In genomic region chr1:144460686-144461085, GRCh38 we compare ENCODE assay signal across 8 cellular contexts. TPM values are rescaled to one million over a fixed set of nuclear protein-coding genes. Genes with fewer than 3 reads are reported as not detected.
A peak's percentile ranks its signal among the peaks of the same experiment; 100 is the strongest.
DNase-seq lines count a peak whose midpoint lies in the region; ATAC-seq, FAIRE-seq and TF ChIP-seq lines count a peak whose summit lies in the region.
"Not testable (repeated sequence)": the region's sequence is repeated elsewhere in the genome, so short reads cannot be mapped to it uniquely, and the experiment has no call there.

No MANE protein-coding gene starts in this region.

- H3K9me2 ChIP-seq in SU-DHL-6 (replicated peaks; ENCODE audit: insufficient read depth, low read length), result not testable (repeated sequence)

- not testable (repeated sequence) for TF ChIP-seq RAD21 in HepG2 (CRISPR knock-in tag; IDR thresholded peaks at IDR 0.05)

- not testable (repeated sequence) for H2AFZ ChIP-seq in SU-DHL-6 (ENCODE audit: low read depth, low read length, severe bottlenecking); HepG2 (ENCODE audit: low read length)

- ATAC-seq in GM18498 (IDR thresholded peaks at IDR 0.05; ENCODE audit: unreplicated experiment) (peak; percentile 44), HG03280 (IDR thresholded peaks at IDR 0.05; ENCODE audit: unreplicated experiment) (peak; percentile 30), HepG2 (peak; percentile 71)

- not testable (repeated sequence) for H3K36me3 Mint-ChIP-seq in activated naive CD4-positive, alpha-beta T cell treated with anti-CD3 and anti-CD28 coated beads, Interleukin-2, amount 50 U/mL, for 24 hours

- not testable (repeated sequence) for H3K4me1 Mint-ChIP-seq in activated naive CD4-positive, alpha-beta T cell treated with anti-CD3 and anti-CD28 coated beads, Interleukin-2, amount 50 U/mL, for 24 hours

- H3K27ac ChIP-seq in SU-DHL-6 (ENCODE audit: low read depth, low read length) (peak overlapping the region; percentile 56; the same call in 1 of the 2 replicates), epithelial cell of prostate (peak overlapping the region; percentile 65)
- H3K27ac ChIP-seq in HepG2 (ENCODE audit: extremely low read length, insufficient read depth, low read length); urinary bladder (ENCODE audit: low read depth): not testable (repeated sequence)

- intact Hi-C loops in HepG2 (cut with micrococcal nuclease; ENCODE audit: unreplicated experiment), result not testable (repeated sequence)

- not testable (repeated sequence) for BruUV-seq in HepG2 (replicated peaks; lab: Mats Ljungman, UMichigan)

- in situ Hi-C loops in HepG2 (cut with HindIII; ENCODE audit: extremely low pct_ligation_motif_present, low pct_unique_long_range_greater_than_20kb), result not testable (repeated sequence)

- H3K4me3 Mint-ChIP-seq in activated naive CD4-positive, alpha-beta T cell treated with anti-CD3 and anti-CD28 coated beads, Interleukin-2, amount 50 U/mL, for 24 hours, result peak overlapping the region; percentile 98

- not testable (repeated sequence) for H3K79me2 ChIP-seq in SU-DHL-6 (ENCODE audit: insufficient read depth, low read length); HepG2 (ENCODE audit: insufficient read depth, low read length)

- no CpG with 5 or more reads among the region's 15 CpGs for WGBS in HepG2 (ENCODE audit: low lambda C conversion rate)
- WGBS in urinary bladder, result 1% methylated on average over 7 of the region's 15 CpGs

- not testable (repeated sequence) for TF ChIP-seq EP300 in HepG2 (IDR thresholded peaks at IDR 0.05; ENCODE audit: low read depth in 2 of 2, low read length in 2 of 2); HepG2 (CRISPR knock-in tag; IDR thresholded peaks at IDR 0.05; ENCODE audit: borderline replicate concordance)

- H3K27me3 Mint-ChIP-seq in activated naive CD4-positive, alpha-beta T cell treated with anti-CD3 and anti-CD28 coated beads, Interleukin-2, amount 50 U/mL, for 24 hours, result not testable (repeated sequence)

- H3K27ac Mint-ChIP-seq in activated naive CD4-positive, alpha-beta T cell treated with anti-CD3 and anti-CD28 coated beads, Interleukin-2, amount 50 U/mL, for 24 hours, result not testable (repeated sequence)

- H3K4me2 ChIP-seq in SU-DHL-6 (ENCODE audit: low read depth, low read length, poor library complexity, severe bottlenecking), result peak overlapping the region; percentile 42
- peak overlapping the region; percentile 27; the same call in 1 of the 2 replicates for H3K4me2 ChIP-seq in HepG2 (ENCODE audit: low read depth, low read length)

- CTCF ChIA-PET in HepG2 (lab: Yijun Ruan, JAX; ENCODE audit: low intra/inter-chr PET ratio, low total read pairs), result not testable (repeated sequence)

- POLR2A ChIA-PET in HepG2 (lab: Yijun Ruan, JAX), result not testable (repeated sequence)

- not testable (repeated sequence) for H3K9me3 ChIP-seq in SU-DHL-6 (ENCODE audit: insufficient read depth, low read length); HepG2 (ENCODE audit: low read length)

- TF ChIP-seq CTCF in SU-DHL-6 (IDR thresholded peaks at IDR 0.05; ENCODE audit: insufficient read depth, low read length, poor library complexity, severe bottlenecking); HepG2 (CRISPR knock-in tag; IDR thresholded peaks at IDR 0.05); retinal pigment epithelial cell (conservative IDR thresholded peaks at IDR 0.05; ENCODE audit: low read depth, low read length): not testable (repeated sequence)

- peak; percentile 28 for FAIRE-seq in HepG2 (lab: Jason Lieb, UNC)

- not testable (repeated sequence) for H3K4me1 ChIP-seq in HepG2 (ENCODE audit: insufficient read depth, low read length); urinary bladder (ENCODE audit: insufficient read depth)

- H3K27me3 ChIP-seq in SU-DHL-6 (ENCODE audit: low read length); HepG2 (ENCODE audit: control insufficient read depth in 1 of 2, insufficient read depth in 2 of 2, low read length in 2 of 2): not testable (repeated sequence)

- DNase-seq in epithelial cell of prostate (ENCODE audit: low read depth, low spot score); HepG2 (ENCODE audit: low spot score); retinal pigment epithelial cell (ENCODE audit: low read depth): not testable (repeated sequence)

- H3K4me3 ChIP-seq in SU-DHL-6 (ENCODE audit: insufficient read depth, low read length, poor library complexity, severe bottlenecking) (peak overlapping the region; percentile 58), HepG2 (replicated peaks in 1 of 3; ENCODE audit: insufficient read depth in 1 of 3, low read depth in 2 of 3, low read length in 3 of 3) (peak overlapping the region; percentile 37 to 68 (median 67); a peak in 5 of 6 replicates), retinal pigment epithelial cell (ENCODE audit: low read length) (peak overlapping the region; percentile 61), urinary bladder (ENCODE audit: low read depth, low read length) (peak overlapping the region; percentile 54)

- H3K9me3 Mint-ChIP-seq in activated naive CD4-positive, alpha-beta T cell treated with anti-CD3 and anti-CD28 coated beads, Interleukin-2, amount 50 U/mL, for 24 hours, result not testable (repeated sequence)

- TF ChIP-seq POLR2A in HepG2 (IDR thresholded peaks at IDR 0.05; ENCODE audit: insufficient read depth in 1 of 2, low read depth in 2 of 2, low read length in 2 of 2), result not testable (repeated sequence)

- H3K36me3 ChIP-seq in SU-DHL-6 (ENCODE audit: low read length); HepG2 (replicated peaks in 1 of 2; ENCODE audit: control insufficient read depth in 1 of 2, insufficient read depth in 2 of 2, low read length in 2 of 2); urinary bladder (ENCODE audit: insufficient read depth): not testable (repeated sequence)

- not testable (repeated sequence) for H3F3A ChIP-seq in SU-DHL-6 (ENCODE audit: insufficient read depth)

- H3K9ac ChIP-seq in SU-DHL-6 (ENCODE audit: low read length), result peak overlapping the region; percentile 61
- H3K9ac ChIP-seq in HepG2 (ENCODE audit: insufficient read depth, low read depth, low read length), result 0 out of 2 replicates have a peak overlapping the region, but pooled peaks have one; percentile 22

- not testable (repeated sequence) for H4K20me1 ChIP-seq in SU-DHL-6 (ENCODE audit: low read depth, low read length); HepG2 (ENCODE audit: insufficient read depth, low read length)

TF ChIP-seq in HepG2, 621 proteins besides CTCF, POLR2A, EP300 and RAD21:
- TF ChIP-seq SAP130 (CRISPR knock-in tag; IDR thresholded peaks at IDR 0.05; ENCODE audit: low read depth), result peak; percentile 25; the same call in 1 of the 2 replicates

RNA-seq across cellular contexts. Expression of gene NBPF15, which starts 0.8 kb away (rescaled TPM):
- total RNA-seq in HepG2 (2016; rRNA removed; fragmentation: Illumina TruSeq; extraction: Trizol) (13.4 and 15.5 TPM in 2 replicates), urinary bladder (47.6 TPM)
- 8.0 and 9.8 TPM in 2 replicates for total RNA-seq in HepG2 (2016; cell fraction: cytosol; rRNA removed; fragmentation: Illumina TruSeq; extraction: Trizol; ENCODE audit: low read depth)
- total RNA-seq in HepG2 (2016; cell fraction: insoluble cytoplasmic fraction; rRNA removed; fragmentation: Illumina TruSeq; extraction: Trizol), result 12.3 and 15.5 TPM in 2 replicates
- 11.1 and 12.9 TPM in 2 replicates for total RNA-seq in HepG2 (2016; cell fraction: membrane; rRNA removed; fragmentation: Illumina TruSeq; extraction: Trizol)
- 17.5 and 20.2 TPM in 2 replicates for total RNA-seq in HepG2 (2016; cell fraction: nucleus; rRNA removed; fragmentation: Illumina TruSeq; extraction: Trizol)
- polyA plus RNA-seq in HepG2 (2011; rRNA removed) (21.2 and 28.9 TPM in 2 replicates), urinary bladder (18.1 TPM)
- 10.1 and 11.5 TPM in 2 replicates for polyA plus RNA-seq in HepG2 (2011; cell fraction: cytosol; rRNA removed)
- polyA plus RNA-seq in HepG2 (2011; cell fraction: nucleus; rRNA removed), result 51.2 and 54.7 TPM in 2 replicates
- 11.3 and 13.7 TPM in 2 replicates for polyA plus RNA-seq in HepG2 (2012)
- polyA plus RNA-seq in HepG2 (2016; cell fraction: cytosol; fragmentation: Illumina TruSeq; extraction: Trizol; ENCODE audit: low read depth), result 1.7 and 1.8 TPM in 2 replicates
- 9.2 and 9.9 TPM in 2 replicates for polyA plus RNA-seq in HepG2 (2016; cell fraction: insoluble cytoplasmic fraction; fragmentation: Illumina TruSeq; extraction: Trizol; ENCODE audit: low read depth)
- 4.9 and 6.3 TPM in 2 replicates for polyA plus RNA-seq in HepG2 (2016; cell fraction: membrane; fragmentation: Illumina TruSeq; extraction: Trizol; ENCODE audit: low read depth)
- 34.3 and 40.3 TPM in 2 replicates for polyA plus RNA-seq in HepG2 (2016; cell fraction: nucleus; fragmentation: Illumina TruSeq; extraction: Trizol; ENCODE audit: insufficient read depth, low read depth)
- 33.3 and 76.0 TPM in 2 replicates for polyA minus RNA-seq in HepG2 (2011; rRNA and poly(A)+ RNA removed; ENCODE audit: low replicate concordance)
- polyA minus RNA-seq in HepG2 (2011; cell fraction: cytosol; rRNA and poly(A)+ RNA removed), result 12.1 TPM in 2 replicates
- polyA minus RNA-seq in HepG2 (2011; cell fraction: nucleus; rRNA and poly(A)+ RNA removed), result 29.1 and 49.4 TPM in 2 replicates
